ENCODE assay signal across 14 cellular contexts in genomic region chr19:377801-378581, GRCh38. TPM values are rescaled to one million over a fixed set of nuclear protein-coding genes. Genes with fewer than 3 reads are reported as not detected.
A peak's percentile ranks its signal among the peaks of the same experiment; 100 is the strongest.
DNase-seq lines count a peak whose midpoint lies in the region; ATAC-seq and TF ChIP-seq lines count a peak whose summit lies in the region.
"Had no signal": no experiment of that assay in that cellular context is flagged by ENCODE, and none has a peak within 500 bp of the region (broad histone marks: within the 10 kb centered on the region; RNA-seq: fewer than 3 reads in every experiment).

No MANE protein-coding gene starts in this region.

- WGBS in thyroid gland, 2 donors, result 61 to 76% methylated on average over 26 to 27 of the region's 38 CpGs

- H3K36me3 Mint-ChIP-seq in activated CD4-positive, alpha-beta T cell treated with anti-CD3 and anti-CD28 coated beads, Interleukin-2, amount 10 ng/mL, durations not matched to agents 7 days and 5 days (ENCODE audit: low read depth), result no peaks in the 10 kb centered on the region
- peaks cover 8% of the 10 kb centered on the region for H3K36me3 Mint-ChIP-seq in glutamatergic neuron (ENCODE audit: unreplicated experiment)
- peaks cover 6% of the 10 kb centered on the region for H3K36me3 Mint-ChIP-seq in stimulated activated effector memory CD8-positive, alpha-beta T cell treated with anti-CD3 and anti-CD28 coated beads, Interleukin-12 subunit alpha, Interleukin-12 subunit beta, amount 100 ng/mL, for 72 hours
- no peaks in the 10 kb centered on the region for H3K36me3 Mint-ChIP-seq in T-cell

- no peak for TF ChIP-seq POLR2A in Peyer's patch (IDR thresholded peaks at IDR 0.05)
- no peak for TF ChIP-seq POLR2A in thyroid gland (IDR thresholded peaks at IDR 0.05)

- intact Hi-C loops in thyroid gland (cut with DNase I), result no loop called here

- no peak overlapping the region for H3K27ac ChIP-seq in Peyer's patch
- H3K27ac ChIP-seq in thyroid gland, result no peak overlapping the region
- H3K27ac ChIP-seq: right lobe of liver, testis had no signal

- POLR2A ChIA-PET in activated CD4-positive, alpha-beta T cell treated with anti-CD3 and anti-CD28 coated beads, Interleukin-2, amount 10 ng/mL, durations not matched to agents 7 days and 5 days (lab: Charles Lee), result no interaction called here
- POLR2A ChIA-PET in T-cell (lab: Charles Lee), result no interaction called here

- no peak overlapping the region for H3K4me3 ChIP-seq in Peyer's patch
- H3K4me3 ChIP-seq in thyroid gland (replicated peaks in 1 of 3), result no peak overlapping the region
- H3K4me3 ChIP-seq: right lobe of liver, testis had no signal

- H3K27ac Mint-ChIP-seq in activated CD4-positive, alpha-beta T cell treated with anti-CD3 and anti-CD28 coated beads, Interleukin-2, amount 10 ng/mL, durations not matched to agents 7 days and 5 days, result peak overlapping the region; percentile 78
- H3K27ac Mint-ChIP-seq in glutamatergic neuron (ENCODE audit: unreplicated experiment), result peak overlapping the region; percentile 31
- peak overlapping the region; percentile 78 for H3K27ac Mint-ChIP-seq in stimulated activated effector memory CD8-positive, alpha-beta T cell treated with anti-CD3 and anti-CD28 coated beads, Interleukin-12 subunit alpha, Interleukin-12 subunit beta, amount 100 ng/mL, for 72 hours
- H3K27ac Mint-ChIP-seq in T-cell, result no peak overlapping the region
- H3K27ac Mint-ChIP-seq: activated naive CD4-positive, alpha-beta T cell treated with anti-CD3 and anti-CD28 coated beads, Interleukin-2, amount 50 U/mL, for 72 hours; WTC11 had no signal

- no peak for DNase-seq in activated CD4-positive, alpha-beta T cell treated with anti-CD3 and anti-CD28 coated beads, Interleukin-2, amount 10 ng/mL, durations not matched to agents 7 days and 5 days
- no peak for DNase-seq in activated CD4-positive, alpha-beta T cell treated with anti-CD3 and anti-CD28 coated beads for 4 hours
- DNase-seq in Peyer's patch, result peak in 2 of 3 donors; percentile 6 to 35
- no peak for DNase-seq in glutamatergic neuron
- DNase-seq in stimulated activated effector memory CD8-positive, alpha-beta T cell treated with anti-CD3 and anti-CD28 coated beads, Interleukin-12 subunit alpha, Interleukin-12 subunit beta, amount 100 ng/mL, for 72 hours (ENCODE audit: low spot score in 2 of 2), result no peak
- no peak for DNase-seq in T-cell
- no peak for DNase-seq in thyroid gland
- no peak for DNase-seq in T-helper 9 cell
- DNase-seq: effector memory CD4-positive, alpha-beta T cell; NCI-H1105; right lobe of liver; testis had no signal

- no peaks in the 10 kb centered on the region for H3K4me1 ChIP-seq in Peyer's patch
- no peaks in the 10 kb centered on the region for H3K4me1 ChIP-seq in thyroid gland
- H3K4me1 ChIP-seq: right lobe of liver, testis had no signal

- no peaks in the 10 kb centered on the region for H3K9me3 Mint-ChIP-seq in activated CD4-positive, alpha-beta T cell treated with anti-CD3 and anti-CD28 coated beads, Interleukin-2, amount 10 ng/mL, durations not matched to agents 7 days and 5 days
- H3K9me3 Mint-ChIP-seq in glutamatergic neuron (ENCODE audit: unreplicated experiment) (peaks cover 13% of the 10 kb centered on the region), T-cell (no peaks in the 10 kb centered on the region)
- H3K9me3 Mint-ChIP-seq in stimulated activated effector memory CD8-positive, alpha-beta T cell treated with anti-CD3 and anti-CD28 coated beads, Interleukin-12 subunit alpha, Interleukin-12 subunit beta, amount 100 ng/mL, for 72 hours, result peaks cover 3% of the 10 kb centered on the region
- H3K9me3 Mint-ChIP-seq: activated naive CD4-positive, alpha-beta T cell treated with anti-CD3 and anti-CD28 coated beads, Interleukin-2, amount 50 U/mL, for 72 hours had no signal

- H3K4me1 Mint-ChIP-seq in activated CD4-positive, alpha-beta T cell treated with anti-CD3 and anti-CD28 coated beads, Interleukin-2, amount 10 ng/mL, durations not matched to agents 7 days and 5 days, result peaks cover 10% of the 10 kb centered on the region
- H3K4me1 Mint-ChIP-seq in glutamatergic neuron (ENCODE audit: low read depth, unreplicated experiment) (no peaks in the 10 kb centered on the region), T-cell (peaks cover 5 to 12% (median 12%) of the 10 kb centered on the region in 3 donors)
- peaks cover 24% of the 10 kb centered on the region for H3K4me1 Mint-ChIP-seq in stimulated activated effector memory CD8-positive, alpha-beta T cell treated with anti-CD3 and anti-CD28 coated beads, Interleukin-12 subunit alpha, Interleukin-12 subunit beta, amount 100 ng/mL, for 72 hours
- H3K4me1 Mint-ChIP-seq: WTC11 had no signal

- H3K27me3 ChIP-seq in Peyer's patch (no peaks in the 10 kb centered on the region), thyroid gland (no peaks in the 10 kb centered on the region)
- H3K27me3 ChIP-seq: right lobe of liver, testis had no signal

- TF ChIP-seq CTCF in Peyer's patch (IDR thresholded peaks at IDR 0.05) (no peak), glutamatergic neuron (IDR thresholded peaks at IDR 0.05; ENCODE audit: partially characterized antibody, unreplicated experiment) (no peak), thyroid gland (IDR thresholded peaks at IDR 0.05) (no peak)

- no peaks in the 10 kb centered on the region for H3K36me3 ChIP-seq in Peyer's patch
- no peaks in the 10 kb centered on the region for H3K36me3 ChIP-seq in thyroid gland
- H3K36me3 ChIP-seq: right lobe of liver had no signal

- no peak overlapping the region for H3K4me3 Mint-ChIP-seq in activated CD4-positive, alpha-beta T cell treated with anti-CD3 and anti-CD28 coated beads, Interleukin-2, amount 10 ng/mL, durations not matched to agents 7 days and 5 days
- H3K4me3 Mint-ChIP-seq in glutamatergic neuron (ENCODE audit: unreplicated experiment) (no peak overlapping the region), T-cell (no peak overlapping the region)
- H3K4me3 Mint-ChIP-seq in stimulated activated effector memory CD8-positive, alpha-beta T cell treated with anti-CD3 and anti-CD28 coated beads, Interleukin-12 subunit alpha, Interleukin-12 subunit beta, amount 100 ng/mL, for 72 hours, result no peak overlapping the region
- H3K4me3 Mint-ChIP-seq: WTC11 had no signal

- H3K27me3 Mint-ChIP-seq in activated CD4-positive, alpha-beta T cell treated with anti-CD3 and anti-CD28 coated beads, Interleukin-2, amount 10 ng/mL, durations not matched to agents 7 days and 5 days, result peaks cover 3% of the 10 kb centered on the region
- H3K27me3 Mint-ChIP-seq in glutamatergic neuron (ENCODE audit: unreplicated experiment) (peaks cover 6% of the 10 kb centered on the region), T-cell (peaks cover 21 to 30% of the 10 kb centered on the region in 2 donors)

- no peak for ATAC-seq in stimulated activated effector memory CD8-positive, alpha-beta T cell treated with anti-CD3 and anti-CD28 coated beads, Interleukin-12 subunit alpha, Interleukin-12 subunit beta, amount 100 ng/mL, for 72 hours
- no peak for ATAC-seq in T-cell (replicated peaks in 1 of 4)
- ATAC-seq: activated naive CD4-positive, alpha-beta T cell treated with anti-CD3 and anti-CD28 coated beads, Interleukin-2, amount 50 U/mL, for 72 hours; WTC11 had no signal

- CTCF ChIA-PET in activated CD4-positive, alpha-beta T cell treated with anti-CD3 and anti-CD28 coated beads, Interleukin-2, amount 10 ng/mL, durations not matched to agents 7 days and 5 days (lab: Charles Lee), result no interaction called here
- CTCF ChIA-PET in T-cell (lab: Charles Lee), result no interaction called here

- H3K9me3 ChIP-seq in Peyer's patch (no peaks in the 10 kb centered on the region), thyroid gland (no peaks in the 10 kb centered on the region)
- H3K9me3 ChIP-seq: right lobe of liver, testis had no signal

RNA-seq across cellular contexts. Expression of gene C2CD4C, which starts 31.0 kb away (rescaled TPM):
- not detected for total RNA-seq in activated CD4-positive, alpha-beta T cell treated with anti-CD3 and anti-CD28 coated beads, Interleukin-2, amount 10 ng/mL, durations not matched to agents 7 days and 5 days
- total RNA-seq in Peyer's patch (under 1 TPM in 2 of 4 donors, not detected in 2; 0.47 to 0.80 TPM), glutamatergic neuron (ENCODE audit: unreplicated experiment) (9.6 TPM), T-cell (under 1 TPM in 1 of 5 donors, not detected in 4; 0.06 TPM), thyroid gland (10 to 100 TPM in 1 of 4 donors, 1 to 10 TPM in 2, under 1 TPM in 1; 0.54 to 14.7 (median 4.9) TPM)

RNA-seq across cellular contexts. Expression of gene MIER2, which starts 33.4 kb away (rescaled TPM):
- 10 to 100 TPM; 20.7 to 22.0 TPM for total RNA-seq in activated CD4-positive, alpha-beta T cell treated with anti-CD3 and anti-CD28 coated beads, Interleukin-2, amount 10 ng/mL, durations not matched to agents 7 days and 5 days
- total RNA-seq in Peyer's patch (10 to 100 TPM in 3 of 4 donors, 1 to 10 TPM in 1; 6.0 to 27.3 (median 20.9) TPM), glutamatergic neuron (ENCODE audit: unreplicated experiment) (47.3 TPM), T-cell (10 to 100 TPM; 13.1 to 23.2 (median 18.0) TPM), thyroid gland (10 to 100 TPM in 2 of 4 donors, 1 to 10 TPM in 2; 9.0 to 20.1 (median 11.2) TPM)

Comparison
In these comparisons a context has a peak if more than half of its experiments do, and no peak if none do; other contexts are left out.
1. DNase-seq: peak in Peyer's patch (2 of 3); none in activated CD4-positive, alpha-beta T cell treated with anti-CD3 and anti-CD28 coated beads, Interleukin-2, amount 10 ng/mL, durations not matched to agents 7 days and 5 days (single experiment), activated CD4-positive, alpha-beta T cell treated with anti-CD3 and anti-CD28 coated beads for 4 hours (0 of 2), glutamatergic neuron (single experiment), stimulated activated effector memory CD8-positive, alpha-beta T cell treated with anti-CD3 and anti-CD28 coated beads, Interleukin-12 subunit alpha, Interleukin-12 subunit beta, amount 100 ng/mL, for 72 hours (0 of 2), T-cell (0 of 34), thyroid gland (0 of 2) and T-helper 9 cell (single experiment).
2. H3K27ac Mint-ChIP-seq: peak in activated CD4-positive, alpha-beta T cell treated with anti-CD3 and anti-CD28 coated beads, Interleukin-2, amount 10 ng/mL, durations not matched to agents 7 days and 5 days (single experiment), glutamatergic neuron (single experiment) and stimulated activated effector memory CD8-positive, alpha-beta T cell treated with anti-CD3 and anti-CD28 coated beads, Interleukin-12 subunit alpha, Interleukin-12 subunit beta, amount 100 ng/mL, for 72 hours (single experiment); none in T-cell (0 of 2).